8 cellular contexts compared by ENCODE assay signal in the genomic region with DNA sequence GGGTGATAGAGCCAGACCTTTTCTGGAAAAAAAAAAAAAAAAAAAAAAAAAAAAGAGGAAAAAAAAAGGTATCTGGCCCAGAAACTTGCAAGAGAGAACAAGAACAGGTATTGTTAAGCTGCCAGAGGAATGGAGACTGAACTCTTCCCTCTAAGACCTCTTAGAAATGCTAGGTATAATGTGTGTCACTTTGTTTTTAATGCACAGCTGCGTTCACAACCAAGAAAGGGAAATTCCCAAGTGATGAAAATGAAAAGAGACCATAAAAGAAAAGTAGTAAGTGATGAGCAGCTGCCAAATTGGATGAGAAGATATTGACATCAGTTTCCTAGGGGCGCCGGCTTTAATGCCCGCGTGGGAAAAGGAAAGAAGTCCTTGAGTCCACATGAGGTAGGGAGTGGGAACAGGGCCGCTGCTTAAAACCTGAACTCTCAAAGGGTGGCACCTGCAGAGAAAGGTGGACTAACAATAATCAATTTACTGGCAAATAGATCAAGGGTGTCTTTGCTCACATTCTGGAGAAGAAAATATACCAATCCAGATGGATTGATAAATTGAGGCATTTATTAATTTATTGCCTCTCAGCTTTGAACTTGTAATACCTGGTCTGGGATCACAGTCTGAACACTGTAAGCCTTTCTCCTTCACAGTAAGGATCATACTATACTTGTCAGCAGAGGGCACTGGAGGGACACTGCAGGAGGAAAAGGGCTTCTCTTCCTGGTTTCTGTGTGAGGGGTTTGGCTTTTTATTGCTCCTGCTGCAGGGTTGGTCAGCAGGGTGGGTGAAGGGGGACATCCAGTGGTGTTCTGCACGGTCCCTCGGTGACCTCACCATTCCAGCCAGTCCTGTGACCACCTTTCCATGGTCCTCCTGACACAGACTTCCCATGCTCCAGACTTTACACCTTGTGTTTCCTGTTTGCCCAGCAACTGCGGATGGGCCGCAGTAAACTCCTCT.
A peak's percentile ranks its signal among the peaks of the same experiment; 100 is the strongest.
DNase-seq lines count a peak whose midpoint lies in the region; ATAC-seq and TF ChIP-seq lines count a peak whose summit lies in the region.

No MANE protein-coding gene starts in this region.

- peaks cover 7% of the 10 kb centered on the region for H3K4me1 ChIP-seq in lower lobe of right lung

- peak; percentile 65 for TF ChIP-seq CTCF in NB4 (IDR thresholded peaks at IDR 0.05; ENCODE audit: low read depth, low read length)
- TF ChIP-seq CTCF in dorsolateral prefrontal cortex (IDR thresholded peaks at IDR 0.05 in 54 of 56, conservative IDR thresholded peaks at IDR 0.05 in 2 of 56; ENCODE audit: low read depth in 1 of 56, partially characterized antibody in 56 of 56), result peak; percentile 30 to 83 (median 70)
- peak; percentile 66 for TF ChIP-seq CTCF in lower lobe of right lung (IDR thresholded peaks at IDR 0.05)

- H3K9me3 ChIP-seq in lower lobe of right lung, result peaks cover 4% of the 10 kb centered on the region

- peaks cover 9 to 12% (median 10%) of the 10 kb centered on the region in 3 donors for H3K4me1 Mint-ChIP-seq in T-cell

- H3K4me3 ChIP-seq in NB4 (ENCODE audit: low read depth, low read length) (no peak overlapping the region), dorsolateral prefrontal cortex (no peak overlapping the region), lower lobe of right lung (no peak overlapping the region)

- peaks cover 4% of the 10 kb centered on the region for H3K36me3 Mint-ChIP-seq in T-cell

- intact Hi-C loops in Right ventricle myocardium inferior (cut with DNase I) (loop anchor here (2.0 to 10.0 kb wide), 5 partner anchors 61 to 503 kb away; a partner anchor contains a TSS), cardiac septum (cut with DNase I) (loop anchor here (5.0 to 10.0 kb wide), 3 partner anchors 63 to 483 kb away; a partner anchor contains a TSS), dorsolateral prefrontal cortex (cut with DNase I) (loop anchor here in 1 of 2 donors (5.0 kb wide), 2 partner anchors 37 to 493 kb away; no protein-coding TSS in a partner anchor), lower lobe of right lung (cut with DNase I) (no loop called here)

- no peak overlapping the region for H3K27ac ChIP-seq in dorsolateral prefrontal cortex
- no peak overlapping the region for H3K27ac ChIP-seq in lower lobe of right lung

- H3K27me3 ChIP-seq in dorsolateral prefrontal cortex (no peaks in the 10 kb centered on the region), lower lobe of right lung (ENCODE audit: low read depth) (no peaks in the 10 kb centered on the region)

- H3K9me3 Mint-ChIP-seq in T-cell, result peaks cover 0 to 8% (median 0%) of the 10 kb centered on the region in 3 donors

- TF ChIP-seq POLR2A in NB4 (IDR thresholded peaks at IDR 0.05; ENCODE audit: extremely low read depth, insufficient read length), result no peak

- POLR2A ChIA-PET in T-cell (lab: Charles Lee), result interaction anchor here in 1 of 2 donors (0.7 kb wide), 1 partner anchor 501 kb away, joined by 13 read pairs; no protein-coding TSS in a partner anchor

- H3K4me3 Mint-ChIP-seq in T-cell, result no peak overlapping the region

- CTCF ChIA-PET in T-cell (lab: Charles Lee), result interaction anchor here (0.5 to 1.3 kb wide), 6 partner anchors 22 to 683 kb away, joined by 3 to 5 read pairs (median 3); no protein-coding TSS in a partner anchor

- no peaks in the 10 kb centered on the region for H3K36me3 ChIP-seq in lower lobe of right lung

- DNase-seq in Right ventricle myocardium inferior (ENCODE audit: missing footprints) (no peak), cardiac septum (ENCODE audit: low spot score) (no peak), NB4 (ENCODE audit: low read depth) (peak; percentile 79), T-cell (peak in 19 of 34 experiments; percentile 2 to 34 (median 13)), dorsolateral prefrontal cortex (peak in 2 of 10 donors; percentile 19 to 54), lower lobe of right lung (no peak), ureter (ENCODE audit: low spot score) (peak; percentile 56)

- H3K27me3 Mint-ChIP-seq in T-cell, result no peaks in the 10 kb centered on the region

- peak; percentile 92 for ATAC-seq in Right ventricle myocardium inferior
- ATAC-seq in T-cell (replicated peaks in 1 of 4), result peak; percentile 57 to 71 (median 64)
- peak; percentile 89 to 93 for ATAC-seq in lower lobe of right lung
- no peak for ATAC-seq in GM18861 (IDR thresholded peaks at IDR 0.05; ENCODE audit: unreplicated experiment)

- peak overlapping the region; percentile 39 for H3K27ac Mint-ChIP-seq in T-cell

Comparison
In these comparisons a context has a peak if more than half of its experiments do, and no peak if none do; other contexts are left out.
1. DNase-seq: peak in NB4 (single experiment), T-cell (19 of 34) and ureter (single experiment); none in Right ventricle myocardium inferior (single experiment), cardiac septum (single experiment) and lower lobe of right lung (single experiment).
2. Peak in every context shown above with its lines, with median percentiles within 50 percentile points of each other: CTCF ChIP-seq.